Comparison of ENCODE assay signal across 1 cellular context in the genomic region with DNA sequence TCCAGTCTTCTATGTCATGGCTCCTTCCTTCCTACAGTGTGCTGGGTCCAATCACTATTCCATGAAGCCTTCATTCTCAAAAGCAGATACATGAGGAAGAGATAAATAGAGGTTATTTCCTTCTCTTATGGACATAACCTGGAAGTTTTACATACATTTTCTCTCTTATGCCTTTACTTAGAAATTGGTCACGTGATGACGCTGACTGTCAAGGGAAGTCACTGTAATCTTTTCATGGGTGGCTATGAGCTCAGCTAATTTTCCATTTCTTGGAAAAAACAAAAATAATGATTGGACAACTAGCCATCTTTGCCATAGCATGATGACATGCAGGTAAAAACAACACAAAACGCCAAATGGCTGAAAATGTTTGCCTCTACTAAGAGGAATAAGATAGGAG.
TF ChIP-seq lines count a peak whose summit lies in the region.

No MANE protein-coding gene starts in this region.

TF ChIP-seq in HCT116, 20 proteins besides CTCF, POLR2A, EP300 and RAD21 (continued from another document):
- no peak for TF ChIP-seq SP1 (IDR thresholded peaks at IDR 0.05; ENCODE audit: low read depth)
- TF ChIP-seq, protein P1, sequence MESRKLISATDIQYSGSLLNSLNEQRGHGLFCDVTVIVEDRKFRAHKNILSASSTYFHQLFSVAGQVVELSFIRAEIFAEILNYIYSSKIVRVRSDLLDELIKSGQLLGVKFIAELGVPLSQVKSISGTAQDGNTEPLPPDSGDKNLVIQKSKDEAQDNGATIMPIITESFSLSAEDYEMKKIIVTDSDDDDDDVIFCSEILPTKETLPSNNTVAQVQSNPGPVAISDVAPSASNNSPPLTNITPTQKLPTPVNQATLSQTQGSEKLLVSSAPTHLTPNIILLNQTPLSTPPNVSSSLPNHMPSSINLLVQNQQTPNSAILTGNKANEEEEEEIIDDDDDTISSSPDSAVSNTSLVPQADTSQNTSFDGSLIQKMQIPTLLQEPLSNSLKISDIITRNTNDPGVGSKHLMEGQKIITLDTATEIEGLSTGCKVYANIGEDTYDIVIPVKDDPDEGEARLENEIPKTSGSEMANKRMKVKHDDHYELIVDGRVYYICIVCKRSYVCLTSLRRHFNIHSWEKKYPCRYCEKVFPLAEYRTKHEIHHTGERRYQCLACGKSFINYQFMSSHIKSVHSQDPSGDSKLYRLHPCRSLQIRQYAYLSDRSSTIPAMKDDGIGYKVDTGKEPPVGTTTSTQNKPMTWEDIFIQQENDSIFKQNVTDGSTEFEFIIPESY (IDR thresholded peaks at IDR 0.05; ENCODE audit: extremely low read depth, insufficient replicate concordance, low read length): no peak
- TF ChIP-seq ELF1 (IDR thresholded peaks at IDR 0.05; ENCODE audit: borderline replicate concordance, low read depth): no peak
- TF ChIP-seq FOSL1 (IDR thresholded peaks at IDR 0.05; ENCODE audit: low read depth): no peak
